ENCODE assay signal across 7 cellular contexts in genomic region chr9:35689351-35689600, GRCh38. TPM values are rescaled to one million over a fixed set of nuclear protein-coding genes. Genes with fewer than 3 reads are reported as not detected.
DNase-seq lines count a peak whose midpoint lies in the region; ATAC-seq and TF ChIP-seq lines count a peak whose summit lies in the region.
"Had no signal": no experiment of that assay in that cellular context is flagged by ENCODE, and none has a peak within 500 bp of the region (broad histone marks: within the 10 kb centered on the region; RNA-seq: fewer than 3 reads in every experiment).

No MANE protein-coding gene starts in this region.

- peaks cover 0 to 6% (median 0%) of the 10 kb centered on the region in 4 donors for H3K36me3 ChIP-seq in transverse colon

- intact Hi-C loops in transverse colon (cut with DNase I; ENCODE audit: low total_unique reads) = no loop called here

- ATAC-seq in activated T-cell treated with anti-CD3 and anti-CD28 coated beads, Interleukin-2, amount 50 U/mL, for 72 hours (replicated peaks in 1 of 2) = peak in 1 of 2 donors; percentile 6
- ATAC-seq in HG03108 (IDR thresholded peaks at IDR 0.05; ENCODE audit: unreplicated experiment) = no peak

- no peaks in the 10 kb centered on the region for H3K9me3 ChIP-seq in transverse colon

- no peak for DNase-seq in activated T-cell treated with anti-CD3 and anti-CD28 coated beads, Interleukin-2, amount 50 U/mL, for 72 hours
- DNase-seq in activated T-cell treated with anti-CD3 and anti-CD28 coated beads for 4 hours (no peak), transverse colon (no peak), activated gamma-delta T cell treated with Interleukin-2 at 50 U/mL for 16 hours (no peak)

- H3K27me3 Mint-ChIP-seq in activated T-cell treated with anti-CD3 and anti-CD28 coated beads, Interleukin-2, amount 50 U/mL, for 72 hours (ENCODE audit: low read depth) = no peaks in the 10 kb centered on the region

- TF ChIP-seq POLR2A in transverse colon (IDR thresholded peaks at IDR 0.05) = no peak

- H3K9me3 Mint-ChIP-seq in activated T-cell treated with anti-CD3 and anti-CD28 coated beads, Interleukin-2, amount 50 U/mL, for 72 hours = no peaks in the 10 kb centered on the region

- H3K4me1 Mint-ChIP-seq in activated T-cell treated with anti-CD3 and anti-CD28 coated beads, Interleukin-2, amount 50 U/mL, for 72 hours (ENCODE audit: low read depth) = peaks cover 35% of the 10 kb centered on the region

- no peak for TF ChIP-seq EP300 in transverse colon (IDR thresholded peaks at IDR 0.05; ENCODE audit: low read depth)

- in situ Hi-C loops in transverse colon (cut with MboI; ENCODE audit: low pct_ligation_motif_present in 1 of 4, low pct_unique_long_range_greater_than_20kb in 1 of 4, low sequenced_read_pairs in 3 of 4) = loop anchor here in 1 of 4 donors (25.0 kb wide), 1 partner anchor 702 kb away; the partner anchor contains the start of gene DNAJB5

- peak overlapping the region; percentile 85 to 95 (median 92) for H3K27ac ChIP-seq in transverse colon

- H3K36me3 Mint-ChIP-seq in activated T-cell treated with anti-CD3 and anti-CD28 coated beads, Interleukin-2, amount 50 U/mL, for 72 hours (ENCODE audit: insufficient read depth in 2 of 2) = no peaks in the 10 kb centered on the region

- H3K27me3 ChIP-seq in transverse colon = no peaks in the 10 kb centered on the region

- no peak overlapping the region for H3K27ac Mint-ChIP-seq in activated T-cell treated with anti-CD3 and anti-CD28 coated beads, Interleukin-2, amount 50 U/mL, for 72 hours

- peak overlapping the region; percentile 67 to 74 for H3K4me3 Mint-ChIP-seq in activated T-cell treated with anti-CD3 and anti-CD28 coated beads, Interleukin-2, amount 50 U/mL, for 72 hours

- peak overlapping the region; percentile 89 for H3K4me3 ChIP-seq in iPS-11a (ENCODE audit: low read depth, low read length)
- H3K4me3 ChIP-seq in transverse colon = peak overlapping the region; percentile 52 to 75 (median 68)

- no peak for TF ChIP-seq CTCF in transverse colon (IDR thresholded peaks at IDR 0.05)

- peaks cover 0 to 21% (median 8%) of the 10 kb centered on the region in 4 donors for H3K4me1 ChIP-seq in transverse colon

- 60 to 67% methylated on average over 2 to 7 of the region's 7 CpGs for WGBS in transverse colon (ENCODE audit: low coverage in 1 of 2), 2 donors

RNA-seq across cellular contexts. Expression of gene TPM2, which starts 0.4 kb away (rescaled TPM):
- 1 to 10 TPM; 5.4 to 7.8 TPM for total RNA-seq in activated T-cell treated with anti-CD3 and anti-CD28 coated beads, Interleukin-2, amount 50 U/mL, for 72 hours
- 1,000 to 10,000 TPM in 1 of 4 donors, 100 to 1,000 TPM in 3; 493 to 2,531 (median 633) TPM for total RNA-seq in transverse colon

RNA-seq across cellular contexts. Expression of gene CA9, which starts 15.5 kb away (rescaled TPM):
- total RNA-seq in activated T-cell treated with anti-CD3 and anti-CD28 coated beads, Interleukin-2, amount 50 U/mL, for 72 hours = 1 to 10 TPM in 1 of 2 donors, under 1 TPM in 1; 0.65 to 1.6 TPM
- not detected for total RNA-seq in transverse colon
- total RNA-seq: mononuclear cell had no signal

RNA-seq across cellular contexts. Expression of gene ARHGEF39, which starts 24.3 kb away (rescaled TPM):
- 10 to 100 TPM; 12.0 to 15.1 TPM for total RNA-seq in activated T-cell treated with anti-CD3 and anti-CD28 coated beads, Interleukin-2, amount 50 U/mL, for 72 hours
- 1 to 10 TPM; 1.6 to 7.4 (median 5.8) TPM for total RNA-seq in transverse colon

RNA-seq across cellular contexts. Expression of gene CCDC107, which starts 31.2 kb away (rescaled TPM):
- 10 to 100 TPM in 1 of 2 donors, 1 to 10 TPM in 1; 9.5 to 10.8 TPM for total RNA-seq in activated T-cell treated with anti-CD3 and anti-CD28 coated beads, Interleukin-2, amount 50 U/mL, for 72 hours
- total RNA-seq in transverse colon = 10 to 100 TPM; 32.0 to 50.1 (median 37.2) TPM

RNA-seq across cellular contexts. Expression of gene RMRP, which starts 31.5 kb away (rescaled TPM):
- total RNA-seq in activated T-cell treated with anti-CD3 and anti-CD28 coated beads, Interleukin-2, amount 50 U/mL, for 72 hours = 1,000 to 10,000 TPM; 5,353 to 9,709 TPM
- total RNA-seq in transverse colon = 1,000 to 10,000 TPM; 1,115 to 7,222 (median 2,718) TPM

Comparison
In these comparisons a context has a peak if more than half of its experiments do, and no peak if none do; other contexts are left out.
1. RNA of gene TPM2, which starts 0.4 kb away (total RNA-seq): 493 to 2,531 TPM in transverse colon; 5.4 to 7.8 TPM in activated T-cell treated with anti-CD3 and anti-CD28 coated beads, Interleukin-2, amount 50 U/mL, for 72 hours; every median in the first group is over 10 times any median in the second.